In genomic region chr1:143748906-143749305, GRCh38 we compare ENCODE assay signal across 27 cellular contexts.
"Had no signal": no experiment of that assay in that cellular context is flagged by ENCODE, and none has a peak within 500 bp of the region (broad histone marks: within the 10 kb centered on the region; RNA-seq: fewer than 3 reads in every experiment).

No MANE protein-coding gene starts in this region.

- H3K4me3 ChIP-seq: adrenal gland, body of pancreas, colonic mucosa, gastrocnemius medialis, hepatocyte, mucosa of descending colon, tibial nerve had no signal

- DNase-seq: activated CD4-positive, alpha-beta T cell treated with anti-CD3 and anti-CD28 coated beads for 48 hours; activated CD4-positive, alpha-beta T cell treated with anti-CD3 and anti-CD28 coated beads, Interleukin-2, amount 50 U/mL, for 48 hours; activated CD8-positive, alpha-beta memory T cell treated with anti-CD3 and anti-CD28 coated beads for 24 hours; activated effector memory CD4-positive, alpha-beta T cell treated with anti-CD3 and anti-CD28 coated beads, Interleukin-2, amount 50 U/mL, for 16 hours; activated naive CD4-positive, alpha-beta T cell treated with anti-CD3 and anti-CD28 coated beads for 36 hours; activated naive CD8-positive, alpha-beta T cell treated with anti-CD3 and anti-CD28 coated beads for 36 hours; activated T-cell treated with anti-CD3 and anti-CD28 coated beads, Interleukin-2, amount 50 U/mL, for 1 hour; aorta; body of pancreas; cerebellar nuclear complex; colonic mucosa; effector CD8-positive, alpha-beta T cell; erythroblast; gastrocnemius medialis; islet precursor cell; left ventricle myocardium superior; mucosa of descending colon; posterior cingulate gyrus; right cardiac atrium; stimulated activated CD4-positive, alpha-beta T cell treated with anti-CD3 and anti-CD28 coated beads, Interleukin-2, amount 100 ng/mL, for 48 hours; stimulated activated naive CD4-positive, alpha-beta T cell treated with Interleukin-2 at 50 U/mL for 16 hours had no signal

- H2AFZ ChIP-seq: hepatocyte had no signal

- H3K36me3 ChIP-seq: adrenal gland, colonic mucosa, gastrocnemius medialis, tibial nerve had no signal

- H3K27me3 ChIP-seq: adrenal gland, body of pancreas, colonic mucosa, gastrocnemius medialis, hepatocyte, tibial nerve had no signal

- ATAC-seq: body of pancreas; gastrocnemius medialis; left ventricle myocardium superior; mucosa of descending colon; natural killer cell treated with Interleukin-12 subunit alpha and Interleukin-12 subunit beta and Interleukin-15 and Interleukin-18, amount 100 ng/mL, for 72 hours; right cardiac atrium had no signal

- H3K79me2 ChIP-seq: hepatocyte had no signal

- FAIRE-seq: endometrium had no signal

- H3K4me2 ChIP-seq: hepatocyte had no signal

- H3K27ac ChIP-seq: adrenal gland, body of pancreas, colonic mucosa, gastrocnemius medialis, hepatocyte, tibial nerve, VCaP had no signal

- H3K4me1 ChIP-seq: adrenal gland, body of pancreas, colonic mucosa, gastrocnemius medialis, tibial nerve had no signal

- H3K9me3 ChIP-seq: adrenal gland, body of pancreas, colonic mucosa, gastrocnemius medialis, mucosa of descending colon had no signal
